Comparison of ENCODE assay signal across 17 cellular contexts in the genomic region with DNA sequence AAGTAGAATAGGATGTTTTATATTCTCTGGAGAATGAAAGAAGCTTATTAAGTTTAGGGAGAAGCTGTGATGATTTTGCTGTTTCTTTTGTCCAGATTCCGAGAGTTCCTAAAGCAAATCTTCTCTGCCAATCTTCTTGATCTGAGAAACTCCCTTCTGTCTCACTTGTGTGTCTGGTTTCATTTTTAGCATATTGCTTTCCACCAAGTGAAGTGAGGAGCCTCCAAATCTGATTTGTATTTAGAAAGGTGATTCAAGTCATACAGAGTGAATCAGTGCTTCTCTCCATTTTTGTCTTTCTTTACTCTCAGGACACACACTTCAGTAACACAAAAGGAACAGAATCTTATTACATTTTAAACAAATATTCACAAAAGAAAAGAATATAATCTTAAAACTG. TPM values are rescaled to one million over a fixed set of nuclear protein-coding genes. Genes with fewer than 3 reads are reported as not detected.
DNase-seq lines count a peak whose midpoint lies in the region; ATAC-seq and TF ChIP-seq lines count a peak whose summit lies in the region.
"Had no signal": no experiment of that assay in that cellular context is flagged by ENCODE, and none has a peak within 500 bp of the region (broad histone marks: within the 10 kb centered on the region; RNA-seq: fewer than 3 reads in every experiment).

No MANE protein-coding gene starts in this region.

- TF ChIP-seq CTCF in GM10266 (IDR thresholded peaks at IDR 0.05; ENCODE audit: control insufficient read depth, insufficient read depth, low read depth, missing control alignments) (no peak), mucosa of descending colon (IDR thresholded peaks at IDR 0.05) (no peak)

- no peaks in the 10 kb centered on the region for H3K4me1 ChIP-seq in mucosa of descending colon (ENCODE audit: low read depth)
- H3K4me1 ChIP-seq: right lobe of liver had no signal

- H3K27ac Mint-ChIP-seq in central memory CD8-positive, alpha-beta T cell (ENCODE audit: low read depth), result peak overlapping the region; percentile 49
- H3K27ac Mint-ChIP-seq: nephron had no signal

- H3K4me3 ChIP-seq in mucosa of descending colon, result no peak overlapping the region
- H3K4me3 ChIP-seq: adrenal gland, right lobe of liver had no signal

- no peaks in the 10 kb centered on the region for H3K9me3 Mint-ChIP-seq in central memory CD8-positive, alpha-beta T cell
- H3K9me3 Mint-ChIP-seq: nephron had no signal

- ATAC-seq in GM18867 (IDR thresholded peaks at IDR 0.05; ENCODE audit: unreplicated experiment), result peak; percentile 44
- ATAC-seq in GM21825 (IDR thresholded peaks at IDR 0.05; ENCODE audit: unreplicated experiment), result peak; percentile 65
- ATAC-seq in central memory CD8-positive, alpha-beta T cell (replicated peaks; ENCODE audit: extremely low read depth, poor library complexity, severe bottlenecking), result no peak
- no peak for ATAC-seq in HG02981 (IDR thresholded peaks at IDR 0.05; ENCODE audit: unreplicated experiment)
- ATAC-seq in mucosa of descending colon, result no peak
- ATAC-seq: left ventricle myocardium superior, right lobe of liver had no signal

- intact Hi-C loops in mucosa of descending colon (cut with DNase I, micrococcal nuclease), result no loop called here

- no peaks in the 10 kb centered on the region for H3K9me3 ChIP-seq in mucosa of descending colon
- H3K9me3 ChIP-seq: adrenal gland, right lobe of liver had no signal

- H3K4me1 Mint-ChIP-seq in central memory CD8-positive, alpha-beta T cell, result peaks cover 9% of the 10 kb centered on the region
- H3K4me1 Mint-ChIP-seq: nephron had no signal

- peaks cover 22% of the 10 kb centered on the region for H3K36me3 Mint-ChIP-seq in central memory CD8-positive, alpha-beta T cell (ENCODE audit: insufficient read depth)

- no peak overlapping the region for H3K4me3 Mint-ChIP-seq in central memory CD8-positive, alpha-beta T cell
- H3K4me3 Mint-ChIP-seq: nephron had no signal

- no peaks in the 10 kb centered on the region for H3K36me3 ChIP-seq in mucosa of descending colon (ENCODE audit: low read depth)

- peak; percentile 7 for DNase-seq in GM10266 (ENCODE audit: extremely low spot score)
- DNase-seq in central memory CD8-positive, alpha-beta T cell (ENCODE audit: low spot score in 2 of 2), result no peak
- DNase-seq in NCI-H2171 (lab: John Stamatoyannopoulos, UW), result no peak
- no peak for DNase-seq in mucosa of descending colon
- no peak for DNase-seq in kidney glomerular epithelial cell (lab: John Stamatoyannopoulos, UW)
- DNase-seq: adrenal gland; DMS79; hippocampal formation; left ventricle myocardium superior; right lobe of liver; SHP77 treated with DMSO at 0.1 percent for 48 hours; stimulated activated CD4-positive, alpha-beta T cell treated with anti-CD3 and anti-CD28 coated beads, Interleukin-4, amount 100 ng/mL, for 1 hour; stimulated activated naive CD4-positive, alpha-beta T cell had no signal

- H3K27me3 Mint-ChIP-seq in central memory CD8-positive, alpha-beta T cell, result no peaks in the 10 kb centered on the region

RNA-seq across cellular contexts. Expression of a gene that starts 48.4 kb away (rescaled TPM):
- total RNA-seq in mucosa of descending colon, result 10 to 100 TPM; 29.0 to 52.8 (median 46.9) TPM

Comparison
In these comparisons a context has a peak if more than half of its experiments do, and no peak if none do; other contexts are left out.
1. ATAC-seq: peak in GM18867 (single experiment) and GM21825 (single experiment); none in central memory CD8-positive, alpha-beta T cell (single experiment), HG02981 (single experiment) and mucosa of descending colon (single experiment).